14 cellular contexts compared by ENCODE assay signal in genomic region chr4:4763815-4764202, GRCh38.
DNase-seq lines count a peak whose midpoint lies in the region; TF ChIP-seq lines count a peak whose summit lies in the region.
"Had no signal": no experiment of that assay in that cellular context is flagged by ENCODE, and none has a peak within 500 bp of the region (broad histone marks: within the 10 kb centered on the region; RNA-seq: fewer than 3 reads in every experiment).

No MANE protein-coding gene starts in this region.

- peak overlapping the region; percentile 73 for H3K27ac Mint-ChIP-seq in neural progenitor cell
- H3K27ac Mint-ChIP-seq: activated CD8-positive, alpha-beta T cell treated with anti-CD3 and anti-CD28 coated beads, Interleukin-2, amount 10 ng/mL, durations not matched to agents 7 days and 5 days; CD4-positive, alpha-beta T cell had no signal

- H4K20me1 ChIP-seq in neural progenitor cell (ENCODE audit: low read depth): peaks cover 38% of the 10 kb centered on the region

- H3K4me3 Mint-ChIP-seq in neural progenitor cell: peak overlapping the region; percentile 74
- H3K4me3 Mint-ChIP-seq: activated CD8-positive, alpha-beta T cell treated with anti-CD3 and anti-CD28 coated beads, Interleukin-2, amount 10 ng/mL, durations not matched to agents 7 days and 5 days; CD4-positive, alpha-beta T cell had no signal

- peaks cover 41% of the 10 kb centered on the region for H3F3A ChIP-seq in neural progenitor cell (ENCODE audit: low read depth)

- peaks cover 9% of the 10 kb centered on the region for H3K27me3 Mint-ChIP-seq in neural progenitor cell (ENCODE audit: insufficient read depth, low read depth)

- H3K79me2 ChIP-seq in neural progenitor cell (ENCODE audit: low read depth): no peaks in the 10 kb centered on the region

- H3K4me2 ChIP-seq in neural progenitor cell: peak overlapping the region; percentile 71

- H3K4me3 ChIP-seq in GM12865 (ENCODE audit: low read depth, low read length): no peak overlapping the region; the same call in 1 of the 2 replicates
- H3K4me3 ChIP-seq in NB4 (ENCODE audit: low read depth, low read length): no peak overlapping the region
- no peak overlapping the region for H3K4me3 ChIP-seq in choroid plexus epithelial cell (ENCODE audit: low read depth, low read length)
- peak overlapping the region; percentile 19 for H3K4me3 ChIP-seq in neural progenitor cell

- H3K9ac ChIP-seq in neural progenitor cell: no peak overlapping the region

- TF ChIP-seq CTCF in GM12865 (IDR thresholded peaks at IDR 0.05; ENCODE audit: insufficient read depth, low read depth, low read length, missing control alignments) (no peak), NB4 (IDR thresholded peaks at IDR 0.05; ENCODE audit: low read depth, low read length) (no peak), choroid plexus epithelial cell (conservative IDR thresholded peaks at IDR 0.05; ENCODE audit: low read depth, low read length) (no peak), neural progenitor cell (IDR thresholded peaks at IDR 0.05) (no peak)

- no peak overlapping the region for H3K27ac ChIP-seq in neural progenitor cell

- DNase-seq in GM12865 (ENCODE audit: low read depth) (peak; percentile 17), NB4 (ENCODE audit: low read depth) (peak; percentile 14), choroid plexus epithelial cell (ENCODE audit: low read depth) (peak; percentile 50), neural progenitor cell (ENCODE audit: low spot score) (no peak), NCI-H1436 (lab: John Stamatoyannopoulos, UW) (no peak), NCI-H345 (lab: John Stamatoyannopoulos, UW) (no peak), NCI-H187 (lab: John Stamatoyannopoulos, UW) (no peak)
- DNase-seq in activated CD8-positive, alpha-beta memory T cell treated with anti-CD3 and anti-CD28 coated beads, Interleukin-2, amount 50 U/mL, for 4 hours: no peak
- DNase-seq: CD4-positive, alpha-beta T cell; NCI-H1417 treated with DMSO at 0.1 percent for 48 hours; SIG-M5; stimulated activated CD4-positive, alpha-beta T cell treated with anti-CD3 and anti-CD28 coated beads, Interleukin-4, amount 100 ng/mL, for 4 hours; stimulated activated naive CD4-positive, alpha-beta T cell treated with Interleukin-2 at 50 U/mL for 16 hours had no signal

- no peaks in the 10 kb centered on the region for H3K36me3 ChIP-seq in neural progenitor cell

- no peaks in the 10 kb centered on the region for H3K9me3 ChIP-seq in neural progenitor cell (ENCODE audit: low read depth)

- peaks cover 19% of the 10 kb centered on the region for H3K9me3 Mint-ChIP-seq in neural progenitor cell

- H3K27me3 ChIP-seq in neural progenitor cell: peaks cover 78% of the 10 kb centered on the region

- H3K4me1 ChIP-seq in neural progenitor cell: peaks cover 31% of the 10 kb centered on the region

- H3K4me1 Mint-ChIP-seq in neural progenitor cell: peaks cover 76% of the 10 kb centered on the region

- no peak for TF ChIP-seq POLR2A in NB4 (IDR thresholded peaks at IDR 0.05; ENCODE audit: extremely low read depth, insufficient read length)

- H2AFZ ChIP-seq in neural progenitor cell (replicated peaks): no peak overlapping the region

- H3K36me3 Mint-ChIP-seq in neural progenitor cell: peaks cover 22% of the 10 kb centered on the region

Comparison
In these comparisons a context has a peak if more than half of its experiments do, and no peak if none do; other contexts are left out.
1. DNase-seq: peak in GM12865 (single experiment), NB4 (single experiment) and choroid plexus epithelial cell (single experiment); none in neural progenitor cell (single experiment), NCI-H1436 (single experiment), NCI-H345 (single experiment), NCI-H187 (0 of 2) and activated CD8-positive, alpha-beta memory T cell treated with anti-CD3 and anti-CD28 coated beads, Interleukin-2, amount 50 U/mL, for 4 hours (single experiment).